ENCODE assay signal across 8 cellular contexts in the genomic region with DNA sequence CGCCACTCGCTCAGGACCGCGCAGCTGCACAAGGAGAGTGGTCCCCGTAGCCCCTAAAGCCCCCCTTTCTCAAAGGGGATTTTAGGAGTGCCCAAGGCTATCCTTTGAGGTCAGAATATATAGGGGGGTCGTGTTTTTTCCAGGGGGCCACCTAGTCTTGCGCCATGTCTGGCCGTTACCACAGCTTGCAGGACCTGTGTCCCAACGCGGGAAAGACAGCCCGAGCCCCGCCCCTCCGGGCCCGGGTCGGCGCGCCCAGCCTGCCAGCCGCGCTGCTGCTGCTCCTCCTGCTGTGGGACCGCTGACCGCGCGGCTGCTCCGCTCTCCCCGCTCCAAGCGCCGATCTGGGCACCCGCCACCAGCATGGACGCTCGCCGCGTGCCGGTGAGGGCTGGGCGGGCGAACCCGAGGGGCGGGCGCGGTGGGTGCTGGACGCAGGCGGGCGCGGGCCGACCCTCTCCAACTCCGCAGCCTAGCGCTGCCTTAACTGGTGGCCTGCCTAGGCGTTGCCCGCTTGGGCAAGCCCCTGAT. TPM values are rescaled to one million over a fixed set of nuclear protein-coding genes. Genes with fewer than 3 reads are reported as not detected.
DNase-seq lines count a peak whose midpoint lies in the region; ATAC-seq and TF ChIP-seq lines count a peak whose summit lies in the region.

A gene (plus strand): TSS at position 272 of the 531 bp plus-strand sequence. CDS start 92 bp downstream, at position 364.

- peak within 1 kb of the TSS; percentile 91 for H2BK15ac ChIP-seq in mesenchymal stem cell (ENCODE audit: low read depth, poor library complexity, severe bottlenecking)

- H3K27me3 ChIP-seq in BE2C (no peaks in the 10 kb centered on the region), mesenchymal stem cell (ENCODE audit: control insufficient read depth in 1 of 2, insufficient read depth in 1 of 2, low read length in 2 of 2) (peaks cover 0 to 48% of the 10 kb centered on the region in 2 experiments)
- H3K27me3 ChIP-seq in effector memory CD4-positive, alpha-beta T cell (replicated peaks; ENCODE audit: control insufficient read depth, insufficient read depth, low read length, poor library complexity, severe bottlenecking): no peaks in the 10 kb centered on the region

- H3K9me3 Mint-ChIP-seq in activated CD4-positive, alpha-beta T cell treated with anti-CD3 and anti-CD28 coated beads, Interleukin-2, amount 10 ng/mL, durations not matched to agents 24 days and 14 days: no peaks in the 10 kb centered on the region

- H2BK5ac ChIP-seq in mesenchymal stem cell (ENCODE audit: low read depth, low read length, poor library complexity, severe bottlenecking): peak within 1 kb of the TSS; percentile 89

- H4K91ac ChIP-seq in mesenchymal stem cell (ENCODE audit: low read length): peak within 1 kb of the TSS; percentile 64

- peak within 1 kb of the TSS; percentile 84 for H3K9ac ChIP-seq in mesenchymal stem cell (ENCODE audit: low read length)

- DNase-seq in BE2C: peak; percentile 80
- DNase-seq in NCI-H460 (ENCODE audit: extremely low read depth, low read depth): peak; percentile 51
- peak; percentile 94 for DNase-seq in activated CD4-positive, alpha-beta T cell treated with anti-CD3 and anti-CD28 coated beads, Interleukin-2, amount 10 ng/mL, durations not matched to agents 24 days and 14 days
- DNase-seq in effector memory CD4-positive, alpha-beta T cell: peak in 1 of 3 donors; percentile 3
- DNase-seq in mesenchymal stem cell: peak; percentile 75
- peak; percentile 38 for DNase-seq in stimulated activated CD8-positive, alpha-beta memory T cell treated with anti-CD3 and anti-CD28 coated beads, Interleukin-7, amount 100 ng/mL, for 24 hours (ENCODE audit: low read depth)

- H3K79me1 ChIP-seq in mesenchymal stem cell (replicated peaks; ENCODE audit: low read length, poor library complexity, severe bottlenecking): peaks cover 7% of the 10 kb centered on the region

- H2BK12ac ChIP-seq in mesenchymal stem cell (ENCODE audit: low read length in 2 of 2): peak within 1 kb of the TSS in 1 of 2 experiments; percentile 48

- H3K27ac Mint-ChIP-seq in activated CD4-positive, alpha-beta T cell treated with anti-CD3 and anti-CD28 coated beads, Interleukin-2, amount 10 ng/mL, durations not matched to agents 24 days and 14 days: peak within 1 kb of the TSS; percentile 92

- H3K4me3 Mint-ChIP-seq in activated CD4-positive, alpha-beta T cell treated with anti-CD3 and anti-CD28 coated beads, Interleukin-2, amount 10 ng/mL, durations not matched to agents 24 days and 14 days: peak within 1 kb of the TSS; percentile 92

- H3K4me1 ChIP-seq in BE2C (no peaks in the 10 kb centered on the region; the same call in 1 of the 2 replicates), mesenchymal stem cell (ENCODE audit: control insufficient read depth, insufficient read depth, low read depth, low read length) (peaks cover 3% of the 10 kb centered on the region)
- H3K4me1 ChIP-seq in effector memory CD4-positive, alpha-beta T cell (ENCODE audit: control insufficient read depth, insufficient read depth, low read length, poor library complexity, severe bottlenecking): peaks cover 8% of the 10 kb centered on the region

- H3K23ac ChIP-seq in mesenchymal stem cell (ENCODE audit: low read length in 2 of 2): peak within 1 kb of the TSS in 1 of 2 experiments; percentile 54

- H4K8ac ChIP-seq in mesenchymal stem cell (ENCODE audit: low read length): peak within 1 kb of the TSS; percentile 88

- peak within 1 kb of the TSS; percentile 77 for H2BK120ac ChIP-seq in mesenchymal stem cell (ENCODE audit: low read depth, low read length)

- H3K4me1 Mint-ChIP-seq in activated CD4-positive, alpha-beta T cell treated with anti-CD3 and anti-CD28 coated beads, Interleukin-2, amount 10 ng/mL, durations not matched to agents 24 days and 14 days: peaks cover 39% of the 10 kb centered on the region

- under 1% methylated on average over 44 of the region's 48 CpGs for whole genome bisulfite sequencing in mesenchymal stem cell

- H3K27ac ChIP-seq in effector memory CD4-positive, alpha-beta T cell (ENCODE audit: insufficient read depth, low read length, poor library complexity, severe bottlenecking): no peak within 1 kb of the TSS
- peak within 1 kb of the TSS; percentile 91 for H3K27ac ChIP-seq in mesenchymal stem cell (ENCODE audit: low read length, poor library complexity, severe bottlenecking)

- peak within 1 kb of the TSS; percentile 91 for H3K4me2 ChIP-seq in mesenchymal stem cell (ENCODE audit: low read length, poor library complexity, severe bottlenecking)

- peaks cover 11% of the 10 kb centered on the region for H3K27me3 Mint-ChIP-seq in activated CD4-positive, alpha-beta T cell treated with anti-CD3 and anti-CD28 coated beads, Interleukin-2, amount 10 ng/mL, durations not matched to agents 24 days and 14 days

- ATAC-seq in GM19025 (IDR thresholded peaks at IDR 0.05; ENCODE audit: low read depth, unreplicated experiment): peak; percentile 64
- ATAC-seq in HG03175 (IDR thresholded peaks at IDR 0.05; ENCODE audit: unreplicated experiment): peak; percentile 43

- H3K9me3 ChIP-seq in BE2C (no peaks in the 10 kb centered on the region), mesenchymal stem cell (ENCODE audit: control insufficient read depth, low read length) (no peaks in the 10 kb centered on the region)
- H3K9me3 ChIP-seq in effector memory CD4-positive, alpha-beta T cell (ENCODE audit: control insufficient read depth, low read length): no peaks in the 10 kb centered on the region

- peak within 1 kb of the TSS in 1 of 2 experiments; percentile 30 for H3K14ac ChIP-seq in mesenchymal stem cell (ENCODE audit: low read length in 2 of 2)

- H3K18ac ChIP-seq in mesenchymal stem cell (ENCODE audit: low read depth in 1 of 2, low read length in 2 of 2): peak within 1 kb of the TSS; percentile 87 to 93

- no peak within 1 kb of the TSS for H2AK5ac ChIP-seq in mesenchymal stem cell (ENCODE audit: low read length, severe bottlenecking)

- H2AFZ ChIP-seq in mesenchymal stem cell (ENCODE audit: low read depth, low read length): peak within 1 kb of the TSS; percentile 85

- no peak for TF ChIP-seq CTCF in BE2C (IDR thresholded peaks at IDR 0.05; ENCODE audit: low read depth, low read length)

- H3K36me3 ChIP-seq in BE2C (peaks cover 1% of the 10 kb centered on the region; the same call in 1 of the 2 replicates), mesenchymal stem cell (ENCODE audit: control insufficient read depth in 1 of 2, insufficient read depth in 2 of 2, low read depth in 1 of 2, low read length in 2 of 2) (no peaks in the 10 kb centered on the region)
- no peaks in the 10 kb centered on the region for H3K36me3 ChIP-seq in effector memory CD4-positive, alpha-beta T cell (ENCODE audit: control insufficient read depth, insufficient read depth, low read length)

- peak within 1 kb of the TSS; percentile 29 to 71 for H3K4ac ChIP-seq in mesenchymal stem cell (ENCODE audit: low read depth in 1 of 2, low read length in 2 of 2)

- peaks cover 27% of the 10 kb centered on the region for H3K36me3 Mint-ChIP-seq in activated CD4-positive, alpha-beta T cell treated with anti-CD3 and anti-CD28 coated beads, Interleukin-2, amount 10 ng/mL, durations not matched to agents 24 days and 14 days (ENCODE audit: low read depth)

- intact Hi-C loops in activated CD4-positive, alpha-beta T cell treated with anti-CD3 and anti-CD28 coated beads, Interleukin-2, amount 10 ng/mL, durations not matched to agents 24 days and 14 days (cut with micrococcal nuclease): loop anchor here (1.0 to 10.0 kb wide), 9 partner anchors 16 to 890 kb away; a partner anchor contains a TSS

- H3K4me3 ChIP-seq in BE2C (ENCODE audit: low read depth, low read length) (peak within 1 kb of the TSS; percentile 75), mesenchymal stem cell (ENCODE audit: insufficient read depth in 1 of 2, low read depth in 1 of 2, low read length in 2 of 2) (peak within 1 kb of the TSS; percentile 85 to 93)
- peak within 1 kb of the TSS; percentile 73 for H3K4me3 ChIP-seq in effector memory CD4-positive, alpha-beta T cell (ENCODE audit: insufficient read depth, low read depth, low read length, poor library complexity, severe bottlenecking)

RNA-seq across cellular contexts. Expression of the gene that starts here (rescaled TPM):
- 8.8 TPM for polyA plus RNA-seq in BE2C (2012; ENCODE audit: insufficient read depth, insufficient read length, low read depth)
- 25.1 and 27.6 TPM in 2 replicates for total RNA-seq in NCI-H460 (2014; rRNA removed; shearing (Covaris generic))
- 140 and 180 TPM in 2 replicates for polyA plus RNA-seq in NCI-H460 (2014; cell fraction: nucleus; rRNA removed)
- total RNA-seq in activated CD4-positive, alpha-beta T cell treated with anti-CD3 and anti-CD28 coated beads, Interleukin-2, amount 10 ng/mL, durations not matched to agents 24 days and 14 days: 116 and 118 TPM in 2 replicates
- polyA plus RNA-seq in mesenchymal stem cell (2013, experiment 1 of 2): 6.3 TPM
- 6.3 TPM for polyA plus RNA-seq in mesenchymal stem cell (2013, experiment 2 of 2)
